24 cellular contexts compared by ENCODE assay signal in the genomic region with DNA sequence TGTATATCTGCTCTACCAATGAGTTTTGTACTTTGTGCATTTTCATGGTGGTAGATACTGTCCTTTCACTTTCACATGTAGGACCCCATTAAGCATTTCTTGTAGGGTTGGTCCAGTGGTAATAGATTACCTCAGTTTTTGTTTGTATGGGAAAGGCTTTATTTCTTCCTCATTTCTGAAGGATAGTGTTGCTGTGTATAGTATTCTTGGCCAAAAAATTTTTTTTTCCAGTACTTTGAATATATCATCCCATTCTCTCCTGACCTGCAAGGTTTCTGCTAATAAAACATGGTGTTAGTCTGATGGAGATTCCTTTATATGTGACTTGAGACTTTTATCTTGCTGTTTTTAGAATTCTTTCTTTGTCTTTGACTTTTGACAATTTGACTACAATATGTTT. TPM values are rescaled to one million over a fixed set of nuclear protein-coding genes. Genes with fewer than 3 reads are reported as not detected.
DNase-seq lines count a peak whose midpoint lies in the region; ATAC-seq, FAIRE-seq and TF ChIP-seq lines count a peak whose summit lies in the region.
"Had no signal": no experiment of that assay in that cellular context is flagged by ENCODE, and none has a peak within 500 bp of the region (broad histone marks: within the 10 kb centered on the region; RNA-seq: fewer than 3 reads in every experiment).

No MANE protein-coding gene starts in this region.

- H3K36me3 Mint-ChIP-seq in CD4-positive, alpha-beta T cell (ENCODE audit: low read depth), result peaks cover 99% of the 10 kb centered on the region
- H3K36me3 Mint-ChIP-seq in activated T-helper 17 cell treated with anti-CD3 and anti-CD28 coated beads, Interleukin-2, amount 50 U/mL, for 72 hours (ENCODE audit: low read depth), result peaks cover 36% of the 10 kb centered on the region
- peaks cover 44 to 92% (median 90%) of the 10 kb centered on the region in 5 donors for H3K36me3 Mint-ChIP-seq in naive thymus-derived CD4-positive, alpha-beta T cell
- peaks cover 90% of the 10 kb centered on the region for H3K36me3 Mint-ChIP-seq in activated CD4-positive, alpha-beta memory T cell treated with anti-CD3 and anti-CD28 coated beads, Interleukin-2, amount 10 ng/mL, durations not matched to agents 7 days and 5 days (ENCODE audit: low read depth)

- intact Hi-C loops in CD4-positive, alpha-beta T cell (cut with DNase I, micrococcal nuclease), result no loop called here
- intact Hi-C loops in naive thymus-derived CD4-positive, alpha-beta T cell (cut with micrococcal nuclease), result no loop called here
- intact Hi-C loops in breast epithelium (cut with DNase I; ENCODE audit: low total_unique reads), result loop anchor here (5.0 kb wide), 1 partner anchor 90 kb away; no protein-coding TSS in a partner anchor

- TF ChIP-seq POLR2A in breast epithelium (IDR thresholded peaks at IDR 0.05), result no peak

- no peaks in the 10 kb centered on the region for H3K27me3 Mint-ChIP-seq in CD4-positive, alpha-beta T cell
- H3K27me3 Mint-ChIP-seq in activated T-helper 17 cell treated with anti-CD3 and anti-CD28 coated beads, Interleukin-2, amount 50 U/mL, for 72 hours, result no peaks in the 10 kb centered on the region
- H3K27me3 Mint-ChIP-seq in naive thymus-derived CD4-positive, alpha-beta T cell, result no peaks in the 10 kb centered on the region
- no peaks in the 10 kb centered on the region for H3K27me3 Mint-ChIP-seq in activated CD4-positive, alpha-beta memory T cell treated with anti-CD3 and anti-CD28 coated beads, Interleukin-2, amount 10 ng/mL, durations not matched to agents 7 days and 5 days

- POLR2A ChIA-PET in CD4-positive, alpha-beta T cell (lab: Charles Lee), result interaction anchor here (1.0 to 1.2 kb wide), 2 partner anchors 17 to 19 kb away, joined by 4 read pairs; no protein-coding TSS in a partner anchor
- POLR2A ChIA-PET in naive thymus-derived CD4-positive, alpha-beta T cell (lab: Charles Lee), result interaction anchor here (0.7 to 10.0 kb wide), 4 partner anchors 10 to 51 kb away, joined by 3 to 156 read pairs (median 40); a partner anchor contains a TSS
- POLR2A ChIA-PET in activated CD4-positive, alpha-beta memory T cell treated with anti-CD3 and anti-CD28 coated beads, Interleukin-2, amount 10 ng/mL, durations not matched to agents 7 days and 5 days (lab: Charles Lee), result no interaction called here

- CTCF ChIA-PET in CD4-positive, alpha-beta T cell (lab: Charles Lee), result interaction anchor here (1.2 kb wide), 1 partner anchor 11 kb away, joined by 3 read pairs; no protein-coding TSS in a partner anchor
- CTCF ChIA-PET in naive thymus-derived CD4-positive, alpha-beta T cell (lab: Charles Lee), result interaction anchor here (1.1 kb wide), 1 partner anchor 11 kb away, joined by 3 read pairs; no protein-coding TSS in a partner anchor
- CTCF ChIA-PET in activated CD4-positive, alpha-beta memory T cell treated with anti-CD3 and anti-CD28 coated beads, Interleukin-2, amount 10 ng/mL, durations not matched to agents 7 days and 5 days (lab: Charles Lee), result interaction anchor here (1.5 kb wide), 1 partner anchor 13 kb away, joined by 3 read pairs; no protein-coding TSS in a partner anchor

- peaks cover 47% of the 10 kb centered on the region for H3K9me3 ChIP-seq in CD4-positive, alpha-beta T cell (ENCODE audit: control insufficient read depth, low read length)
- peaks cover 7 to 45% (median 24%) of the 10 kb centered on the region in 3 experiments for H3K9me3 ChIP-seq in naive thymus-derived CD4-positive, alpha-beta T cell (ENCODE audit: control insufficient read depth in 2 of 3, low read length in 3 of 3)
- H3K9me3 ChIP-seq in breast epithelium, result peaks cover 17 to 29% of the 10 kb centered on the region in 2 donors
- H3K9me3 ChIP-seq: A549, HAP-1 had no signal

- H3K4me1 ChIP-seq in naive thymus-derived CD4-positive, alpha-beta T cell (ENCODE audit: control insufficient read depth in 2 of 2, insufficient read depth in 2 of 2, low read length in 2 of 2), result peaks cover 31 to 33% of the 10 kb centered on the region in 2 donors
- H3K4me1 ChIP-seq in breast epithelium, result no peaks in the 10 kb centered on the region
- H3K4me1 ChIP-seq: A549, HAP-1 had no signal

- H3K4me3 ChIP-seq in naive thymus-derived CD4-positive, alpha-beta T cell (ENCODE audit: low read length), result no peak overlapping the region
- no peak overlapping the region for H3K4me3 ChIP-seq in breast epithelium
- H3K4me3 ChIP-seq: A549, GM23248, HAP-1 had no signal

- peaks cover 93% of the 10 kb centered on the region for H3K4me1 Mint-ChIP-seq in CD4-positive, alpha-beta T cell (ENCODE audit: low read depth)
- H3K4me1 Mint-ChIP-seq in activated T-helper 17 cell treated with anti-CD3 and anti-CD28 coated beads, Interleukin-2, amount 50 U/mL, for 72 hours, result peaks cover 28% of the 10 kb centered on the region
- peaks cover 45 to 94% (median 90%) of the 10 kb centered on the region in 7 donors for H3K4me1 Mint-ChIP-seq in naive thymus-derived CD4-positive, alpha-beta T cell
- peaks cover 57% of the 10 kb centered on the region for H3K4me1 Mint-ChIP-seq in activated CD4-positive, alpha-beta memory T cell treated with anti-CD3 and anti-CD28 coated beads, Interleukin-2, amount 10 ng/mL, durations not matched to agents 7 days and 5 days

- no peaks in the 10 kb centered on the region for H3K27me3 ChIP-seq in CD4-positive, alpha-beta T cell (ENCODE audit: control insufficient read depth, insufficient read depth, low read length)
- H3K27me3 ChIP-seq in naive thymus-derived CD4-positive, alpha-beta T cell (ENCODE audit: control insufficient read depth in 2 of 2, insufficient read depth in 2 of 2, low read length in 2 of 2), result no peaks in the 10 kb centered on the region
- no peaks in the 10 kb centered on the region for H3K27me3 ChIP-seq in breast epithelium

- TF ChIP-seq CTCF in CD4-positive, alpha-beta T cell (IDR thresholded peaks at IDR 0.05), result no peak
- no peak for TF ChIP-seq CTCF in breast epithelium (IDR thresholded peaks at IDR 0.05)

- no peak for DNase-seq in CD4-positive, alpha-beta T cell
- no peak for DNase-seq in naive thymus-derived CD4-positive, alpha-beta T cell
- no peak for DNase-seq in activated CD4-positive, alpha-beta memory T cell treated with anti-CD3 and anti-CD28 coated beads, Interleukin-2, amount 10 ng/mL, durations not matched to agents 7 days and 5 days
- DNase-seq in breast epithelium (ENCODE audit: low spot score in 2 of 2) (no peak), D341Med (ENCODE audit: low spot score) (no peak)
- DNase-seq: AML-193; Calu3; CD8-positive, alpha-beta T cell; DMS 273 treated with DMSO at 0.1 percent for 48 hours; DMS53; DND-41; EL; GM23248 had no signal

- no peak overlapping the region for H3K27ac ChIP-seq in CD4-positive, alpha-beta T cell (ENCODE audit: low read depth, low read length)
- H3K27ac ChIP-seq in naive thymus-derived CD4-positive, alpha-beta T cell (ENCODE audit: low read depth, low read length), result no peak overlapping the region
- no peak overlapping the region for H3K27ac ChIP-seq in breast epithelium
- H3K27ac ChIP-seq: A549, C4-2B, GM23248 had no signal

- peaks cover 30% of the 10 kb centered on the region for H3K9me3 Mint-ChIP-seq in CD4-positive, alpha-beta T cell
- H3K9me3 Mint-ChIP-seq in activated T-helper 17 cell treated with anti-CD3 and anti-CD28 coated beads, Interleukin-2, amount 50 U/mL, for 72 hours, result peaks cover 26% of the 10 kb centered on the region
- peaks cover 24 to 63% (median 40%) of the 10 kb centered on the region in 11 donors for H3K9me3 Mint-ChIP-seq in naive thymus-derived CD4-positive, alpha-beta T cell
- peaks cover 49% of the 10 kb centered on the region for H3K9me3 Mint-ChIP-seq in activated CD4-positive, alpha-beta memory T cell treated with anti-CD3 and anti-CD28 coated beads, Interleukin-2, amount 10 ng/mL, durations not matched to agents 7 days and 5 days

- peak overlapping the region; percentile 8 for H3K4me3 Mint-ChIP-seq in CD4-positive, alpha-beta T cell
- H3K4me3 Mint-ChIP-seq in activated T-helper 17 cell treated with anti-CD3 and anti-CD28 coated beads, Interleukin-2, amount 50 U/mL, for 72 hours, result peak overlapping the region; percentile 5
- H3K4me3 Mint-ChIP-seq in naive thymus-derived CD4-positive, alpha-beta T cell, result peak overlapping the region in 3 of 10 donors; percentile 4 to 91 (median 10)
- H3K4me3 Mint-ChIP-seq in activated CD4-positive, alpha-beta memory T cell treated with anti-CD3 and anti-CD28 coated beads, Interleukin-2, amount 10 ng/mL, durations not matched to agents 7 days and 5 days, result no peak overlapping the region
- H3K4me3 Mint-ChIP-seq: CD8-positive, alpha-beta T cell had no signal

- peak; percentile 19 for FAIRE-seq in A204.1 (lab: Jason Lieb, UNC)
- FAIRE-seq: A549, GM12891, GM19239 had no signal

- ATAC-seq in CD4-positive, alpha-beta T cell (ENCODE audit: poor library complexity), result no peak
- ATAC-seq in activated T-helper 17 cell treated with anti-CD3 and anti-CD28 coated beads, Interleukin-2, amount 50 U/mL, for 72 hours (replicated peaks), result no peak
- ATAC-seq in naive thymus-derived CD4-positive, alpha-beta T cell, result no peak
- ATAC-seq: A549; CD8-positive, alpha-beta T cell had no signal

- peak overlapping the region; percentile 81 for H3K27ac Mint-ChIP-seq in CD4-positive, alpha-beta T cell
- H3K27ac Mint-ChIP-seq in activated T-helper 17 cell treated with anti-CD3 and anti-CD28 coated beads, Interleukin-2, amount 50 U/mL, for 72 hours, result peak overlapping the region; percentile 48
- H3K27ac Mint-ChIP-seq in naive thymus-derived CD4-positive, alpha-beta T cell, result peak overlapping the region in 6 of 9 donors; percentile 10 to 97 (median 52)
- no peak overlapping the region for H3K27ac Mint-ChIP-seq in activated CD4-positive, alpha-beta memory T cell treated with anti-CD3 and anti-CD28 coated beads, Interleukin-2, amount 10 ng/mL, durations not matched to agents 7 days and 5 days

- H3K36me3 ChIP-seq in naive thymus-derived CD4-positive, alpha-beta T cell (ENCODE audit: control insufficient read depth in 2 of 3, insufficient read depth in 3 of 3, low read length in 3 of 3), result peaks cover 0 to 36% (median 5%) of the 10 kb centered on the region in 3 experiments
- H3K36me3 ChIP-seq in breast epithelium, result no peaks in the 10 kb centered on the region
- H3K36me3 ChIP-seq: HAP-1 had no signal

RNA-seq across cellular contexts. Expression of a gene that starts 12.0 kb away (rescaled TPM):
- 1 to 10 TPM; 2.9 to 3.8 TPM for total RNA-seq in CD4-positive, alpha-beta T cell
- total RNA-seq in activated T-helper 17 cell treated with anti-CD3 and anti-CD28 coated beads, Interleukin-2, amount 50 U/mL, for 72 hours, result 10 to 100 TPM; 10.3 to 16.4 TPM
- total RNA-seq in naive thymus-derived CD4-positive, alpha-beta T cell, result 10 to 100 TPM; 13.8 to 69.7 (median 52.5) TPM
- 10 to 100 TPM; 26.0 to 56.5 TPM for polyA plus RNA-seq in naive thymus-derived CD4-positive, alpha-beta T cell
- total RNA-seq in activated CD4-positive, alpha-beta memory T cell treated with anti-CD3 and anti-CD28 coated beads, Interleukin-2, amount 10 ng/mL, durations not matched to agents 7 days and 5 days, result 10 to 100 TPM; 25.1 to 26.4 TPM
- total RNA-seq in breast epithelium, result 10 to 100 TPM in 2 of 3 donors, 1 to 10 TPM in 1; 7.2 to 11.5 (median 10.4) TPM
- total RNA-seq: Calu3, G401, GM23248, H4, HT-29 had no signal
- polyA plus RNA-seq: A549, BJ, GM23248 had no signal

RNA-seq across cellular contexts. Expression of a gene that starts 52.3 kb away (rescaled TPM):
- 10 to 100 TPM; 48.4 to 50.7 TPM for total RNA-seq in CD4-positive, alpha-beta T cell
- total RNA-seq in activated T-helper 17 cell treated with anti-CD3 and anti-CD28 coated beads, Interleukin-2, amount 50 U/mL, for 72 hours, result 10 to 100 TPM; 39.7 to 43.1 TPM
- total RNA-seq in naive thymus-derived CD4-positive, alpha-beta T cell, result 100 to 1,000 TPM in 3 of 5 experiments, 10 to 100 TPM in 2; 66.3 to 555 (median 321) TPM
- 1,000 to 10,000 TPM in 1 of 2 donors, 100 to 1,000 TPM in 1; 772 to 1,293 TPM for polyA plus RNA-seq in naive thymus-derived CD4-positive, alpha-beta T cell
- total RNA-seq in activated CD4-positive, alpha-beta memory T cell treated with anti-CD3 and anti-CD28 coated beads, Interleukin-2, amount 10 ng/mL, durations not matched to agents 7 days and 5 days, result 100 to 1,000 TPM; 169 to 171 TPM
- total RNA-seq in breast epithelium, result 10 to 100 TPM in 2 of 3 donors, 1 to 10 TPM in 1; 9.4 to 22.1 (median 15.7) TPM
- total RNA-seq: Calu3, G401, GM23248, H4, HT-29 had no signal
- polyA plus RNA-seq: A549, BJ, GM23248 had no signal
